Comparison of ENCODE assay signal across 14 cellular contexts in the genomic region with DNA sequence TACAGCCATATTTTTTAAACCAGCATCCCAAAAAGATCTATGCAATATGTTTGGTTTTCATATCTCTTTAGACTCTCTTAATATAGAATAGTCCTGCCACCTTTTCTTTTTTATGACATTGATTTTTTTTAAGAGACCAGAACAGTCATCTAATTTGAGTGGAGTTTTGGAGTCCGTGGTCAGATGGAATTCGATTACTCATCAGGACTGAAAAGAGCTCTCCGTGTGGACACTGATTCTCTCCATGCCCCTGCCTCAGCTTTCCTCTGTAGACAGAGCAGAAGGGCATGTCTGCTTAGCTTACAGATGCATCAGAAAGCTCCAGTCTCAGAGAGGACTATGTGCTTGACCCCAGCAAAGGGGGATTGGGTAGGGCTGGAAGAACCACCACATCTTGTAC. TPM values are rescaled to one million over a fixed set of nuclear protein-coding genes. Genes with fewer than 3 reads are reported as not detected.
DNase-seq lines count a peak whose midpoint lies in the region; ATAC-seq and TF ChIP-seq lines count a peak whose summit lies in the region.
"Had no signal": no experiment of that assay in that cellular context is flagged by ENCODE, and none has a peak within 500 bp of the region (broad histone marks: within the 10 kb centered on the region; RNA-seq: fewer than 3 reads in every experiment).

No MANE protein-coding gene starts in this region.

- H3K4me3 ChIP-seq in adrenal gland, result peak overlapping the region in 1 of 4 donors; percentile 43

- H3K27ac ChIP-seq in adrenal gland, result peak overlapping the region in 4 of 5 donors; percentile 0 to 41 (median 28)

- no peaks in the 10 kb centered on the region for H3K27me3 ChIP-seq in adrenal gland

- TF ChIP-seq CTCF in HFFc6 (IDR thresholded peaks at IDR 0.05), result no peak
- TF ChIP-seq CTCF in adrenal gland (IDR thresholded peaks at IDR 0.05), result no peak

- peaks cover 22% of the 10 kb centered on the region for H3K4me1 Mint-ChIP-seq in HFFc6 (ENCODE audit: low read depth)
- H3K4me1 Mint-ChIP-seq: CD4-positive, CD25-positive, alpha-beta regulatory T cell had no signal

- H3K27me3 Mint-ChIP-seq in HFFc6 (ENCODE audit: insufficient read depth), result peaks cover 3% of the 10 kb centered on the region

- peaks cover 29% of the 10 kb centered on the region for H3K9me3 Mint-ChIP-seq in HFFc6

- TF ChIP-seq POLR2A in adrenal gland (IDR thresholded peaks at IDR 0.05), result no peak

- peaks cover 29% of the 10 kb centered on the region for H3K36me3 Mint-ChIP-seq in HFFc6 (ENCODE audit: low read depth)
- H3K36me3 Mint-ChIP-seq: CD4-positive, CD25-positive, alpha-beta regulatory T cell had no signal

- DNase-seq in AG08395 (ENCODE audit: low spot score), result peak; percentile 79
- DNase-seq in HFFc6, result peak; percentile 80
- no peak for DNase-seq in adrenal gland
- DNase-seq in hepatic stellate cell (ENCODE audit: low spot score), result peak; percentile 63
- DNase-seq in occipital lobe (lab: John Stamatoyannopoulos, UW), result no peak
- DNase-seq in HuH-7 (ENCODE audit: low spot score), result no peak
- DNase-seq: activated CD8-positive, alpha-beta memory T cell treated with anti-CD3 and anti-CD28 coated beads, Interleukin-2, amount 10 ng/mL, durations not matched to agents 7 days and 5 days; CD4-positive, CD25-positive, alpha-beta regulatory T cell; NCI-H2081; trophoblast cell had no signal

- peak overlapping the region; percentile 59 for H3K27ac Mint-ChIP-seq in HFFc6
- H3K27ac Mint-ChIP-seq: activated CD8-positive, alpha-beta memory T cell treated with anti-CD3 and anti-CD28 coated beads, Interleukin-2, amount 10 ng/mL, durations not matched to agents 7 days and 5 days; CD4-positive, CD25-positive, alpha-beta regulatory T cell; natural killer cell treated with Interleukin-12 subunit alpha and Interleukin-12 subunit beta and Interleukin-15 and Interleukin-18, amount 100 ng/mL, for 72 hours had no signal

- WGBS in adrenal gland, 4 donors, result 21 to 41% (median 30%) methylated on average over 3 of the region's 3 CpGs

- intact Hi-C loops in adrenal gland (cut with DNase I), result no loop called here

- no peak for ATAC-seq in GM18909 (IDR thresholded peaks at IDR 0.05; ENCODE audit: poor library complexity, unreplicated experiment)
- no peak for ATAC-seq in HG03457 (IDR thresholded peaks at IDR 0.05; ENCODE audit: unreplicated experiment)
- ATAC-seq: activated CD8-positive, alpha-beta memory T cell treated with anti-CD3 and anti-CD28 coated beads, Interleukin-2, amount 10 ng/mL, durations not matched to agents 7 days and 5 days had no signal

- peaks cover 14 to 17% of the 10 kb centered on the region in 2 donors for H3K4me1 ChIP-seq in adrenal gland (replicated peaks in 1 of 2)

- peak overlapping the region; percentile 9 for H3K4me3 Mint-ChIP-seq in HFFc6
- H3K4me3 Mint-ChIP-seq: activated CD8-positive, alpha-beta memory T cell treated with anti-CD3 and anti-CD28 coated beads, Interleukin-2, amount 10 ng/mL, durations not matched to agents 7 days and 5 days; CD4-positive, CD25-positive, alpha-beta regulatory T cell; natural killer cell treated with Interleukin-12 subunit alpha and Interleukin-12 subunit beta and Interleukin-15 and Interleukin-18, amount 100 ng/mL, for 72 hours had no signal

- H3K9me3 ChIP-seq in adrenal gland (replicated peaks in 1 of 3), result peaks cover 0 to 10% (median 4%) of the 10 kb centered on the region in 3 donors

- no peaks in the 10 kb centered on the region for H3K36me3 ChIP-seq in adrenal gland (replicated peaks in 1 of 2)

RNA-seq across cellular contexts. Expression of a gene that starts 27.8 kb away (rescaled TPM):
- total RNA-seq in HFFc6 (2021; fragmentation: NEBNext Ultra II Directional; extraction: Animal tissue kit (Norgen Biotek cat#: 25700)), result not detected
- total RNA-seq in adrenal gland (under 1 TPM in 2 of 8 donors, not detected in 6; 0.42 to 0.54 TPM), occipital lobe (0.78 TPM)
- under 1 TPM in 2 of 3 donors, not detected in 1; 0.57 to 0.88 TPM for polyA plus RNA-seq in adrenal gland
- total RNA-seq: CD4-positive, CD25-positive, alpha-beta regulatory T cell; OCI-LY7 had no signal
- polyA plus RNA-seq: CD4-positive, CD25-positive, alpha-beta regulatory T cell had no signal

RNA-seq across cellular contexts. Expression of a gene that starts 49.7 kb away (rescaled TPM):
- total RNA-seq in HFFc6 (2021; fragmentation: NEBNext Ultra II Directional; extraction: Animal tissue kit (Norgen Biotek cat#: 25700)), result 100 to 1,000 TPM in 2 of 6 experiments, 10 to 100 TPM in 4; 79.1 to 104 (median 92.0) TPM
- 100 to 1,000 TPM in 4 of 8 donors, 10 to 100 TPM in 4; 53.3 to 123 (median 100) TPM for total RNA-seq in adrenal gland
- 10 to 100 TPM in 2 of 3 donors, 1 to 10 TPM in 1; 9.6 to 27.7 (median 24.4) TPM for polyA plus RNA-seq in adrenal gland
- total RNA-seq in occipital lobe, result 108 TPM

Comparison
In these comparisons a context has a peak if more than half of its experiments do, and no peak if none do; other contexts are left out.
1. DNase-seq: peak in AG08395 (single experiment), HFFc6 (single experiment) and hepatic stellate cell (single experiment); none in adrenal gland (0 of 7), occipital lobe (single experiment) and HuH-7 (single experiment).